Comparison of ENCODE assay signal across 10 cellular contexts in the genomic region with DNA sequence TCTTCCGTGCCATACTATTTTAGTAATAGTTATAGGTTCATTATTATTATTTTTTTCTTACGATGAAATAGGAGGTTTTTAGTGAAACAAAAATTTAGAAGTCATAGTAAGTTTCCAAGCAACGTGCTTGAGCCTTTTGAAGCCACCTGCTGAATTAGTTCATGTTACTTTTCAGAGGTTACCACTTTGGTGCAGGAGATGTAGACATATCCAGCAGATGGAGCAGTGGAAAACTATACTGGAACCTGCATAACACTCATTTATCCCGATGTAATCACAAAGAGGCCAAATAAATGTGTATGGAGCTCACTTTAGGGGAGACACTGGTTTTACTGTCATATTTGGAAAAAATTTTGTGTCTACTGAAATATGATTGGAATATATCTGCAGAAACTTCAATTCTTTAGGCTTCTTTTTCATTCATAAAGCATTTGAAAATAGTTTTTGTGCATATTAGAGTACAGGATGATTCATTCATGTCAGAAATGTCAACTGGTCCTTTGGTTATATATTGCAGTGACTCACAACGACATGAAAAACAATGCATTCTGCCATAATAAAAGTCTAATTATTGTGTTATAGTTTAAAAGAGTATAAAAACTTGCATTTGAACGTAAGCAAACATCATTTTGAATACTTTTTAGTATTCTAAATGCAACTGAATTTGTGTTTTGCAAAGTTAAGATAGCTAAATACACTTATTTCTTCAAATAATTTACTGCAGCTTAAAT.
DNase-seq lines count a peak whose midpoint lies in the region; ATAC-seq and TF ChIP-seq lines count a peak whose summit lies in the region.
"Had no signal": no experiment of that assay in that cellular context is flagged by ENCODE, and none has a peak within 500 bp of the region (broad histone marks: within the 10 kb centered on the region; RNA-seq: fewer than 3 reads in every experiment).

No MANE protein-coding gene starts in this region.

- peak overlapping the region; percentile 98 for H3K4me2 ChIP-seq in mesenchymal stem cell (ENCODE audit: low read length, poor library complexity, severe bottlenecking)

- H2BK120ac ChIP-seq in mesenchymal stem cell (ENCODE audit: low read depth, low read length): no peak overlapping the region

- in situ Hi-C loops in astrocyte of the cerebellum (cut with HindIII; ENCODE audit: low sequenced_read_pairs): no loop called here

- intact Hi-C loops in CD4-positive, alpha-beta T cell (cut with DNase I, micrococcal nuclease): no loop called here

- H3K4ac ChIP-seq in mesenchymal stem cell (ENCODE audit: low read depth in 1 of 2, low read length in 2 of 2): no peak overlapping the region

- no peak overlapping the region for H3K18ac ChIP-seq in mesenchymal stem cell (ENCODE audit: low read depth in 1 of 2, low read length in 2 of 2)

- H2AK5ac ChIP-seq in mesenchymal stem cell (ENCODE audit: low read length, severe bottlenecking): no peak overlapping the region

- H3K27ac ChIP-seq in mesenchymal stem cell (ENCODE audit: low read length, poor library complexity, severe bottlenecking): no peak overlapping the region
- no peak overlapping the region for H3K27ac ChIP-seq in CD4-positive, alpha-beta T cell (ENCODE audit: low read depth, low read length)

- H2AFZ ChIP-seq in mesenchymal stem cell (ENCODE audit: low read depth, low read length): no peak overlapping the region

- 28% methylated on average over 2 of the region's 6 CpGs for WGBS in mesenchymal stem cell

- H2BK12ac ChIP-seq in mesenchymal stem cell (ENCODE audit: low read length in 2 of 2): no peak overlapping the region

- H3K4me1 ChIP-seq in mesenchymal stem cell (ENCODE audit: control insufficient read depth, insufficient read depth, low read depth, low read length): peaks cover 4% of the 10 kb centered on the region

- no peak overlapping the region for H3K14ac ChIP-seq in mesenchymal stem cell (ENCODE audit: low read length in 2 of 2)

- H3K9me3 Mint-ChIP-seq in activated T-cell treated with anti-CD3 and anti-CD28 coated beads, Interleukin-2, amount 50 U/mL, for 72 hours: no peaks in the 10 kb centered on the region
- H3K9me3 Mint-ChIP-seq in CD4-positive, alpha-beta T cell: no peaks in the 10 kb centered on the region
- H3K9me3 Mint-ChIP-seq: activated T-helper 2 cell treated with anti-CD3 and anti-CD28 coated beads, Interferon-gamma antibody, Interleukin-2, Interleukin-4, amounts not matched to agents 10 μg/mL and 5 μg/mL and 100 μg/mL, durations not matched to agents 14 hours and 24 hours and 36 hours had no signal

- CTCF ChIA-PET in CD4-positive, alpha-beta T cell (lab: Charles Lee): no interaction called here

- no peaks in the 10 kb centered on the region for H3K9me3 ChIP-seq in mesenchymal stem cell (ENCODE audit: control insufficient read depth, low read length)
- no peaks in the 10 kb centered on the region for H3K9me3 ChIP-seq in CD4-positive, alpha-beta T cell (ENCODE audit: control insufficient read depth, low read length)

- ATAC-seq in GM18909 (IDR thresholded peaks at IDR 0.05; ENCODE audit: poor library complexity, unreplicated experiment): no peak
- no peak for ATAC-seq in activated T-cell treated with anti-CD3 and anti-CD28 coated beads, Interleukin-2, amount 50 U/mL, for 72 hours (replicated peaks in 1 of 2)
- ATAC-seq in CD4-positive, alpha-beta T cell (ENCODE audit: poor library complexity): no peak

- no peak overlapping the region for H3K23ac ChIP-seq in mesenchymal stem cell (ENCODE audit: low read length in 2 of 2)

- peaks cover 8% of the 10 kb centered on the region for H3K4me1 Mint-ChIP-seq in activated T-cell treated with anti-CD3 and anti-CD28 coated beads, Interleukin-2, amount 50 U/mL, for 72 hours (ENCODE audit: low read depth)
- no peaks in the 10 kb centered on the region for H3K4me1 Mint-ChIP-seq in CD4-positive, alpha-beta T cell (ENCODE audit: low read depth)

- H3K4me3 ChIP-seq in astrocyte of the cerebellum (ENCODE audit: low read depth, low read length): peak overlapping the region; percentile 61
- H3K4me3 ChIP-seq in mesenchymal stem cell (ENCODE audit: insufficient read depth in 1 of 2, low read depth in 1 of 2, low read length in 2 of 2): no peak overlapping the region

- peak; percentile 44 for TF ChIP-seq CTCF in astrocyte of the cerebellum (IDR thresholded peaks at IDR 0.05; ENCODE audit: low read depth, low read length, missing control alignments)
- TF ChIP-seq CTCF in CD4-positive, alpha-beta T cell (IDR thresholded peaks at IDR 0.05): no peak

- H2BK15ac ChIP-seq in mesenchymal stem cell (ENCODE audit: low read depth, poor library complexity, severe bottlenecking): no peak overlapping the region

- H3K27ac Mint-ChIP-seq in activated T-cell treated with anti-CD3 and anti-CD28 coated beads, Interleukin-2, amount 50 U/mL, for 72 hours: no peak overlapping the region
- no peak overlapping the region for H3K27ac Mint-ChIP-seq in CD4-positive, alpha-beta T cell
- H3K27ac Mint-ChIP-seq: activated T-helper 2 cell treated with anti-CD3 and anti-CD28 coated beads, Interferon-gamma antibody, Interleukin-2, Interleukin-4, amounts not matched to agents 10 μg/mL and 5 μg/mL and 100 μg/mL, durations not matched to agents 14 hours and 24 hours and 36 hours had no signal

- H4K91ac ChIP-seq in mesenchymal stem cell (ENCODE audit: low read length): no peak overlapping the region

- no peaks in the 10 kb centered on the region for H3K36me3 Mint-ChIP-seq in activated T-cell treated with anti-CD3 and anti-CD28 coated beads, Interleukin-2, amount 50 U/mL, for 72 hours (ENCODE audit: insufficient read depth in 2 of 2)
- H3K36me3 Mint-ChIP-seq in CD4-positive, alpha-beta T cell (ENCODE audit: low read depth): no peaks in the 10 kb centered on the region

- H3K27me3 ChIP-seq in mesenchymal stem cell (ENCODE audit: control insufficient read depth in 1 of 2, insufficient read depth in 1 of 2, low read length in 2 of 2): peaks cover 0 to 53% of the 10 kb centered on the region in 2 experiments
- peaks cover 41% of the 10 kb centered on the region for H3K27me3 ChIP-seq in CD4-positive, alpha-beta T cell (ENCODE audit: control insufficient read depth, insufficient read depth, low read length)

- DNase-seq in DMS153 (lab: John Stamatoyannopoulos, UW) (peak; percentile 22), M059J (ENCODE audit: low read depth) (peak; percentile 2), astrocyte of the cerebellum (ENCODE audit: low read depth) (no peak), mesenchymal stem cell (peak; percentile 34), RKO (ENCODE audit: low spot score) (no peak)
- no peak for DNase-seq in activated T-cell treated with anti-CD3 and anti-CD28 coated beads, Interleukin-2, amount 50 U/mL, for 72 hours
- no peak for DNase-seq in CD4-positive, alpha-beta T cell
- DNase-seq: GF-D8 had no signal

- no peak overlapping the region for H3K4me3 Mint-ChIP-seq in activated T-cell treated with anti-CD3 and anti-CD28 coated beads, Interleukin-2, amount 50 U/mL, for 72 hours
- H3K4me3 Mint-ChIP-seq in CD4-positive, alpha-beta T cell: no peak overlapping the region

- H3K27me3 Mint-ChIP-seq in activated T-cell treated with anti-CD3 and anti-CD28 coated beads, Interleukin-2, amount 50 U/mL, for 72 hours (ENCODE audit: low read depth): peaks cover 47% of the 10 kb centered on the region
- peaks cover 44% of the 10 kb centered on the region for H3K27me3 Mint-ChIP-seq in CD4-positive, alpha-beta T cell

- H3K9ac ChIP-seq in mesenchymal stem cell (ENCODE audit: low read length): no peak overlapping the region

- POLR2A ChIA-PET in CD4-positive, alpha-beta T cell (lab: Charles Lee): no interaction called here

- H3K79me1 ChIP-seq in mesenchymal stem cell (replicated peaks; ENCODE audit: low read length, poor library complexity, severe bottlenecking): peaks cover 5% of the 10 kb centered on the region

- no peaks in the 10 kb centered on the region for H3K36me3 ChIP-seq in mesenchymal stem cell (ENCODE audit: control insufficient read depth in 1 of 2, insufficient read depth in 2 of 2, low read depth in 1 of 2, low read length in 2 of 2)

- H2BK5ac ChIP-seq in mesenchymal stem cell (ENCODE audit: low read depth, low read length, poor library complexity, severe bottlenecking): no peak overlapping the region

- no peak overlapping the region for H4K8ac ChIP-seq in mesenchymal stem cell (ENCODE audit: low read length)

Comparison
In these comparisons a context has a peak if more than half of its experiments do, and no peak if none do; other contexts are left out.
1. DNase-seq: peak in DMS153 (single experiment), M059J (single experiment) and mesenchymal stem cell (single experiment); none in astrocyte of the cerebellum (single experiment), RKO (single experiment), activated T-cell treated with anti-CD3 and anti-CD28 coated beads, Interleukin-2, amount 50 U/mL, for 72 hours (0 of 2) and CD4-positive, alpha-beta T cell (0 of 10).